ENCODE assay signal across 8 cellular contexts in genomic region chr15:99014803-99015676, GRCh38. TPM values are rescaled to one million over a fixed set of nuclear protein-coding genes. Genes with fewer than 3 reads are reported as not detected.
DNase-seq lines count a peak whose midpoint lies in the region; ATAC-seq and TF ChIP-seq lines count a peak whose summit lies in the region.

No MANE protein-coding gene starts in this region.

- H3K4me3 ChIP-seq in PC-9 = peak overlapping the region; percentile 90

- H2AFZ ChIP-seq in PC-9 = peak overlapping the region; percentile 96

- ATAC-seq in GM19372 (IDR thresholded peaks at IDR 0.05; ENCODE audit: low read depth, unreplicated experiment) = peak; percentile 92
- ATAC-seq in HG03342 (IDR thresholded peaks at IDR 0.05; ENCODE audit: unreplicated experiment) = peak; percentile 97

- H3K9me3 ChIP-seq in PC-9 (ENCODE audit: insufficient read depth, low read depth) = no peaks in the 10 kb centered on the region

- no peaks in the 10 kb centered on the region for H3K79me2 ChIP-seq in PC-9 (ENCODE audit: low read depth)

- H3F3A ChIP-seq in PC-9 (ENCODE audit: insufficient read depth, low read depth) = peaks cover 15% of the 10 kb centered on the region

- no peaks in the 10 kb centered on the region for H3K27me3 ChIP-seq in PC-9 (ENCODE audit: insufficient read depth, low read depth)

- intact Hi-C loops in PC-9 (cut with micrococcal nuclease; ENCODE audit: unreplicated experiment) = no loop called here

- H3K36me3 ChIP-seq in PC-9 (ENCODE audit: low read depth) = no peaks in the 10 kb centered on the region

- peak overlapping the region; percentile 68 for H3K27ac ChIP-seq in PC-9

- CTCF ChIA-PET in PC-9 (lab: Charles Lee) = no interaction called here

- no peaks in the 10 kb centered on the region for H3K9me2 ChIP-seq in PC-9 (ENCODE audit: insufficient read depth)

- H3K4me2 ChIP-seq in PC-9 = peak overlapping the region; percentile 80

- POLR2A ChIA-PET in PC-9 (lab: Charles Lee; ENCODE audit: unreplicated experiment) = interaction anchor here (0.6 to 0.7 kb wide), 3 partner anchors 25 to 718 kb away, joined by 3 to 4 read pairs (median 4); no protein-coding TSS in a partner anchor

- H3K4me1 ChIP-seq in PC-9 (replicated peaks; ENCODE audit: insufficient read depth) = peaks cover 16% of the 10 kb centered on the region

- DNase-seq in D341Med (ENCODE audit: low spot score) (peak; percentile 75), PC-9 (peak; percentile 74 to 86), astrocyte of the hippocampus (ENCODE audit: low read depth, low spot score) (peak; percentile 90), iPS-NIHi11 (ENCODE audit: low spot score) (peak; percentile 85), C1 segment of cervical spinal cord (lab: John Stamatoyannopoulos, UW) (no peak)
- peak; percentile 30 for DNase-seq in stimulated activated CD4-positive, alpha-beta T cell treated with anti-CD3 and anti-CD28 coated beads, Interleukin-12 subunit alpha, Interleukin-12 subunit beta, amount 100 ng/mL, for 4 hours

- TSS peak; percentile 92 for BruUV-seq in PC-9 (replicated peaks; lab: Mats Ljungman, UMichigan)

- TF ChIP-seq CTCF in PC-9 (conservative IDR thresholded peaks at IDR 0.05) = no peak

- no peaks in the 10 kb centered on the region for H4K20me1 ChIP-seq in PC-9 (ENCODE audit: insufficient read depth)

RNA-seq across cellular contexts. Expression of gene PGPEP1L, which starts 7.4 kb away (rescaled TPM):
- total RNA-seq in PC-9 (2021) = 0.28 TPM in 1 of 2 replicates, not detected in the other

Comparison
In these comparisons a context has a peak if more than half of its experiments do, and no peak if none do; other contexts are left out.
1. DNase-seq: peak in D341Med (single experiment), PC-9 (2 of 2), astrocyte of the hippocampus (single experiment), iPS-NIHi11 (single experiment) and stimulated activated CD4-positive, alpha-beta T cell treated with anti-CD3 and anti-CD28 coated beads, Interleukin-12 subunit alpha, Interleukin-12 subunit beta, amount 100 ng/mL, for 4 hours (single experiment); none in C1 segment of cervical spinal cord (0 of 14).